Comparison of ENCODE assay signal across 8 cellular contexts in genomic region chr4:53591372-53591892, GRCh38. TPM values are rescaled to one million over a fixed set of nuclear protein-coding genes. Genes with fewer than 3 reads are reported as not detected.
DNase-seq lines count a peak whose midpoint lies in the region; ATAC-seq, FAIRE-seq and TF ChIP-seq lines count a peak whose summit lies in the region.

LNX1 (minus strand) TSS chr4:53591486; CDS start chr4:53574002, 17,484 bp downstream.

- no peak within 1 kb of the TSS for H2AFZ ChIP-seq in MM.1S (ENCODE audit: low read length)

- H3K9ac ChIP-seq in MM.1S (ENCODE audit: low read length): no peak within 1 kb of the TSS; the same call in 1 of the 2 replicates

- H3K36me3 ChIP-seq in MM.1S (replicated peaks; ENCODE audit: insufficient read depth, low read length): no peaks in the 10 kb centered on the region
- H3K36me3 ChIP-seq in bronchial epithelial cell (ENCODE audit: control insufficient read depth, insufficient read depth, low read length): no peaks in the 10 kb centered on the region
- no peaks in the 10 kb centered on the region for H3K36me3 ChIP-seq in mesodermal cell (ENCODE audit: control insufficient read depth, insufficient read depth, low read length)

- H3K27ac ChIP-seq in MM.1S (ENCODE audit: low read length) (no peak within 1 kb of the TSS), mesodermal cell (ENCODE audit: low read depth, low read length, severe bottlenecking) (peak within 1 kb of the TSS; percentile 86)

- no peaks in the 10 kb centered on the region for H3K9me2 ChIP-seq in MM.1S (replicated peaks; ENCODE audit: insufficient read depth, low read length)

- TF ChIP-seq CTCF in MM.1S (IDR thresholded peaks at IDR 0.05; ENCODE audit: low read length) (no peak), bronchial epithelial cell (IDR thresholded peaks at IDR 0.05; ENCODE audit: insufficient read depth, low read length, severe bottlenecking) (peak; percentile 43), GM10266 (IDR thresholded peaks at IDR 0.05; ENCODE audit: control insufficient read depth, insufficient read depth, low read depth, missing control alignments) (no peak)

- no peaks in the 10 kb centered on the region for H4K20me1 ChIP-seq in MM.1S (ENCODE audit: insufficient read depth, low read length)

- no peaks in the 10 kb centered on the region for H3F3A ChIP-seq in MM.1S (ENCODE audit: insufficient read depth, low read length)

- peak within 1 kb of the TSS; percentile 28; the same call in 1 of the 2 replicates for H3K4me3 ChIP-seq in MM.1S (ENCODE audit: low read length)
- peak within 1 kb of the TSS; percentile 31 for H3K4me3 ChIP-seq in bronchial epithelial cell (ENCODE audit: low read depth, low read length)
- H3K4me3 ChIP-seq in mesodermal cell (ENCODE audit: extremely low read depth, insufficient read depth, low read length, poor library complexity, severe bottlenecking): no peak within 1 kb of the TSS

- FAIRE-seq in bronchial epithelial cell (lab: Jason Lieb, UNC): no peak
- FAIRE-seq in H54 (lab: Jason Lieb, UNC): no peak

- peak within 1 kb of the TSS; percentile 16; the same call in 1 of the 2 replicates for H3K4me2 ChIP-seq in MM.1S (ENCODE audit: low read depth, low read length)

- no peak for ATAC-seq in HG03097 (IDR thresholded peaks at IDR 0.05; ENCODE audit: low FRiP score, unreplicated experiment)

- H3K79me2 ChIP-seq in MM.1S (ENCODE audit: low read length): no peaks in the 10 kb centered on the region

- 68 to 77% methylated on average over 9 to 11 of the region's 13 CpGs for WGBS in mesodermal cell (ENCODE audit: insufficient coverage in 2 of 2), 2 experiments

- no peaks in the 10 kb centered on the region for H3K9me3 ChIP-seq in MM.1S (replicated peaks; ENCODE audit: insufficient read depth, low read length)
- no peaks in the 10 kb centered on the region for H3K9me3 ChIP-seq in mesodermal cell (ENCODE audit: control insufficient read depth, low read length)

- TF ChIP-seq POLR2A in H54 (IDR thresholded peaks at IDR 0.05; ENCODE audit: low read depth, low read length): no peak

- DNase-seq in CMK (ENCODE audit: low read depth) (peak; percentile 5), MM.1S (peak; percentile 33), bronchial epithelial cell (ENCODE audit: low read depth) (peak; percentile 85), H54 (ENCODE audit: insufficient read length, low spot score) (no peak), GM10266 (ENCODE audit: extremely low spot score) (no peak)
- DNase-seq in activated effector memory CD4-positive, alpha-beta T cell treated with anti-CD3 and anti-CD28 coated beads, Interleukin-2, amount 50 U/mL, for 16 hours: no peak

- H3K27me3 ChIP-seq in MM.1S (replicated peaks; ENCODE audit: insufficient read depth, low read length): no peaks in the 10 kb centered on the region
- H3K27me3 ChIP-seq in bronchial epithelial cell (ENCODE audit: control insufficient read depth, insufficient read depth, low read length): no peaks in the 10 kb centered on the region

- no peaks in the 10 kb centered on the region for H3K4me1 ChIP-seq in MM.1S (ENCODE audit: low read length)
- H3K4me1 ChIP-seq in mesodermal cell (ENCODE audit: control insufficient read depth, insufficient read depth, low read length, poor library complexity, severe bottlenecking): peaks cover 28% of the 10 kb centered on the region

RNA-seq across cellular contexts. Expression of gene LNX1, which starts in this region (rescaled TPM):
- 1.6 and 3.2 TPM in 2 replicates for total RNA-seq in bronchial epithelial cell
- 0.77 TPM for polyA plus RNA-seq in mesodermal cell (2013, experiment 1 of 2)
- 0.66 TPM for polyA plus RNA-seq in mesodermal cell (2013, experiment 2 of 2)

Comparison
In these comparisons a context has a peak if more than half of its experiments do, and no peak if none do; other contexts are left out.
1. DNase-seq: peak in CMK (single experiment), MM.1S (single experiment) and bronchial epithelial cell (single experiment); none in H54 (single experiment), GM10266 (single experiment) and activated effector memory CD4-positive, alpha-beta T cell treated with anti-CD3 and anti-CD28 coated beads, Interleukin-2, amount 50 U/mL, for 16 hours (single experiment).